Comparison of ENCODE assay signal across 20 cellular contexts in genomic region chr19:19315444-19315843, GRCh38. TPM values are rescaled to one million over a fixed set of nuclear protein-coding genes. Genes with fewer than 3 reads are reported as not detected.
DNase-seq lines count a peak whose midpoint lies in the region; ATAC-seq and TF ChIP-seq lines count a peak whose summit lies in the region.
"Had no signal": no experiment of that assay in that cellular context is flagged by ENCODE, and none has a peak within 500 bp of the region (broad histone marks: within the 10 kb centered on the region; RNA-seq: fewer than 3 reads in every experiment).

No MANE protein-coding gene starts in this region.

- TF ChIP-seq CTCF in brain microvascular endothelial cell (IDR thresholded peaks at IDR 0.05; ENCODE audit: low read depth, low read length, missing control alignments) = peak; percentile 18

- no peaks in the 10 kb centered on the region for H3K27me3 Mint-ChIP-seq in stimulated activated naive CD8-positive, alpha-beta T cell treated with anti-CD3 and anti-CD28 coated beads, Interleukin-15, amount 100 ng/mL, for 72 hours
- H3K27me3 Mint-ChIP-seq: activated naive CD4-positive, alpha-beta T cell treated with anti-CD3 and anti-CD28 coated beads, Interleukin-2, amount 50 U/mL, for 24 hours had no signal

- H3K9me3 Mint-ChIP-seq in stimulated activated naive CD8-positive, alpha-beta T cell treated with anti-CD3 and anti-CD28 coated beads, Interleukin-15, amount 100 ng/mL, for 72 hours = no peaks in the 10 kb centered on the region
- H3K9me3 Mint-ChIP-seq: activated naive CD4-positive, alpha-beta T cell treated with anti-CD3 and anti-CD28 coated beads, Interleukin-2, amount 50 U/mL, for 24 hours; brain; nephron progenitor cell had no signal

- in situ Hi-C loops in brain microvascular endothelial cell (cut with HindIII; ENCODE audit: low pct_ligation_motif_present, low sequenced_read_pairs) = no loop called here

- no peak overlapping the region for H3K4me3 ChIP-seq in brain microvascular endothelial cell (ENCODE audit: low read depth, low read length)
- H3K4me3 ChIP-seq: BLaER1, psoas muscle had no signal

- no peak for ATAC-seq in stimulated activated naive CD8-positive, alpha-beta T cell treated with anti-CD3 and anti-CD28 coated beads, Interleukin-15, amount 100 ng/mL, for 72 hours
- ATAC-seq in stimulated activated naive CD8-positive, alpha-beta T cell treated with anti-CD3 and anti-CD28 coated beads, Interleukin-15, Interleukin-2, amounts not matched to agents 100 U/mL and 50 U/mL, for 24 hours = no peak
- ATAC-seq: psoas muscle, Right ventricle myocardium inferior had no signal

- H3K36me3 ChIP-seq in brain microvascular endothelial cell (replicated peaks) = peaks cover 25% of the 10 kb centered on the region

- H3K27me3 ChIP-seq in brain microvascular endothelial cell (replicated peaks) = no peaks in the 10 kb centered on the region
- H3K27me3 ChIP-seq: BLaER1 had no signal

- H3K4me3 Mint-ChIP-seq in stimulated activated naive CD8-positive, alpha-beta T cell treated with anti-CD3 and anti-CD28 coated beads, Interleukin-15, amount 100 ng/mL, for 72 hours = no peak overlapping the region
- H3K4me3 Mint-ChIP-seq: activated naive CD4-positive, alpha-beta T cell treated with anti-CD3 and anti-CD28 coated beads, Interleukin-2, amount 50 U/mL, for 24 hours; brain; nephron progenitor cell had no signal

- H3K4me1 Mint-ChIP-seq in stimulated activated naive CD8-positive, alpha-beta T cell treated with anti-CD3 and anti-CD28 coated beads, Interleukin-15, amount 100 ng/mL, for 72 hours = peaks cover 32% of the 10 kb centered on the region

- H3K27ac ChIP-seq in brain microvascular endothelial cell = no peak overlapping the region
- H3K27ac ChIP-seq: BLaER1, psoas muscle had no signal

- peak; percentile 17 for DNase-seq in DMS53 (lab: John Stamatoyannopoulos, UW)
- DNase-seq in DMS53 treated with DMSO at 0.1 percent for 48 hours (lab: John Stamatoyannopoulos, UW; ENCODE audit: unreplicated experiment) = no peak
- DNase-seq in stimulated activated naive CD8-positive, alpha-beta T cell treated with anti-CD3 and anti-CD28 coated beads, Interleukin-15, amount 100 ng/mL, for 72 hours = no peak
- DNase-seq in stimulated activated naive CD8-positive, alpha-beta T cell treated with anti-CD3 and anti-CD28 coated beads, Interleukin-15, Interleukin-2, amounts not matched to agents 100 U/mL and 50 U/mL, for 24 hours = no peak
- DNase-seq in brain microvascular endothelial cell = no peak
- no peak for DNase-seq in NCI-H1092 (lab: John Stamatoyannopoulos, UW)
- DNase-seq in H4 (ENCODE audit: low spot score) = no peak
- DNase-seq in NCI-H446 treated with DMSO at 0.1 percent for 48 hours (lab: John Stamatoyannopoulos, UW) = no peak
- DNase-seq: 8988T; foreskin melanocyte; NCI-H226; nephron progenitor cell; psoas muscle; stimulated activated CD4-positive, alpha-beta T cell treated with anti-CD3 and anti-CD28 coated beads, Interleukin-4, amount 100 ng/mL, for 4 hours; T-helper 1 cell had no signal

- peak overlapping the region; percentile 83 to 89 for H3K27ac Mint-ChIP-seq in stimulated activated naive CD8-positive, alpha-beta T cell treated with anti-CD3 and anti-CD28 coated beads, Interleukin-15, amount 100 ng/mL, for 72 hours
- H3K27ac Mint-ChIP-seq: nephron progenitor cell had no signal

RNA-seq across cellular contexts. Expression of gene SUGP1, which starts 4.9 kb away (rescaled TPM):
- 26.1 and 28.8 TPM in 2 replicates for total RNA-seq in H4 (2014; rRNA removed; shearing (Covaris generic))

RNA-seq across cellular contexts. Expression of gene MAU2, which starts 5.2 kb away (rescaled TPM):
- 12.8 and 16.1 TPM in 2 replicates for total RNA-seq in H4 (2014; rRNA removed; shearing (Covaris generic))

RNA-seq across cellular contexts. Expression of gene TM6SF2, which starts 42.3 kb away (rescaled TPM):
- total RNA-seq in H4 (2014; rRNA removed; shearing (Covaris generic)) = not detected in 2 replicates
- total RNA-seq: M059J had no signal
